1 cellular context compared by ENCODE assay signal in genomic region chr19:19320362-19321142, GRCh38.
TF ChIP-seq lines count a peak whose summit lies in the region.

TSS of gene MAU2 (plus strand) at chr19:19320829. CDS start at chr19:19320860, 31 bp downstream.
A gene with protein sequence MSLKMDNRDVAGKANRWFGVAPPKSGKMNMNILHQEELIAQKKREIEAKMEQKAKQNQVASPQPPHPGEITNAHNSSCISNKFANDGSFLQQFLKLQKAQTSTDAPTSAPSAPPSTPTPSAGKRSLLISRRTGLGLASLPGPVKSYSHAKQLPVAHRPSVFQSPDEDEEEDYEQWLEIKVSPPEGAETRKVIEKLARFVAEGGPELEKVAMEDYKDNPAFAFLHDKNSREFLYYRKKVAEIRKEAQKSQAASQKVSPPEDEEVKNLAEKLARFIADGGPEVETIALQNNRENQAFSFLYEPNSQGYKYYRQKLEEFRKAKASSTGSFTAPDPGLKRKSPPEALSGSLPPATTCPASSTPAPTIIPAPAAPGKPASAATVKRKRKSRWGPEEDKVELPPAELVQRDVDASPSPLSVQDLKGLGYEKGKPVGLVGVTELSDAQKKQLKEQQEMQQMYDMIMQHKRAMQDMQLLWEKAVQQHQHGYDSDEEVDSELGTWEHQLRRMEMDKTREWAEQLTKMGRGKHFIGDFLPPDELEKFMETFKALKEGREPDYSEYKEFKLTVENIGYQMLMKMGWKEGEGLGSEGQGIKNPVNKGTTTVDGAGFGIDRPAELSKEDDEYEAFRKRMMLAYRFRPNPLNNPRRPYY (minus strand): TSS chr19:19320509. CDS start chr19:19320496, 13 bp downstream.

TF ChIP-seq in HepG2, 621 proteins besides CTCF, POLR2A, EP300 and RAD21 (continued from another document and continues in another):
- TF ChIP-seq FIP1L1 (IDR thresholded peaks at IDR 0.05; ENCODE audit: borderline replicate concordance, insufficient read depth, low read depth, low read length): no peak
- no peak for TF ChIP-seq ZNF484 (CRISPR knock-in tag; IDR thresholded peaks at IDR 0.05; ENCODE audit: borderline replicate concordance, low read depth)
- TF ChIP-seq ZNF768 (CRISPR knock-in tag; IDR thresholded peaks at IDR 0.05): peak; percentile 45; the same call in 1 of the 2 replicates
- TF ChIP-seq ZNF569 (CRISPR knock-in tag; IDR thresholded peaks at IDR 0.05; ENCODE audit: borderline replicate concordance): no peak
- no peak for TF ChIP-seq PHB2 (IDR thresholded peaks at IDR 0.05; ENCODE audit: partially characterized antibody)
- no peak for TF ChIP-seq MBNL3 (CRISPR knock-in tag; conservative IDR thresholded peaks at IDR 0.05)
- TF ChIP-seq ERF (CRISPR knock-in tag; IDR thresholded peaks at IDR 0.05): peak; percentile 17; the same call in 1 of the 2 replicates
- TF ChIP-seq ATAD3A (CRISPR knock-in tag; IDR thresholded peaks at IDR 0.05): no peak
- TF ChIP-seq ZNF883 (CRISPR knock-in tag; IDR thresholded peaks at IDR 0.05; ENCODE audit: not compliant biosample characterization): peak; percentile 92
- TF ChIP-seq ZFP91 (CRISPR knock-in tag; IDR thresholded peaks at IDR 0.05; ENCODE audit: borderline replicate concordance): peak; percentile 94
- 0 out of 2 replicates have a peak, but pooled peaks have one; percentile 28 for TF ChIP-seq ZNF816 (CRISPR knock-in tag; IDR thresholded peaks at IDR 0.05; ENCODE audit: borderline replicate concordance)
- no peak for TF ChIP-seq ZNF235 (CRISPR knock-in tag; IDR thresholded peaks at IDR 0.05; ENCODE audit: borderline replicate concordance)
- peak; percentile 59 for TF ChIP-seq FOSL2 (CRISPR knock-in tag; IDR thresholded peaks at IDR 0.05)
- TF ChIP-seq ZIK1 (CRISPR knock-in tag; IDR thresholded peaks at IDR 0.05; ENCODE audit: borderline replicate concordance, low read depth): no peak
- TF ChIP-seq NCOR1 (IDR thresholded peaks at IDR 0.05; ENCODE audit: borderline replicate concordance, low read length): no peak
- 0 out of 2 replicates have a peak, but pooled peaks have one; percentile 66 for TF ChIP-seq TMF1 (CRISPR knock-in tag; IDR thresholded peaks at IDR 0.05; ENCODE audit: low read depth)
- TF ChIP-seq THAP11 (CRISPR knock-in tag; IDR thresholded peaks at IDR 0.05): peak; percentile 99
- TF ChIP-seq ZNF354B (CRISPR knock-in tag; IDR thresholded peaks at IDR 0.05): no peak
- peak; percentile 83 for TF ChIP-seq POLR2G (IDR thresholded peaks at IDR 0.05; ENCODE audit: low read depth, low read length)
- TF ChIP-seq KAT7 (CRISPR knock-in tag; IDR thresholded peaks at IDR 0.05; ENCODE audit: borderline replicate concordance): no peak; the same call in 1 of the 2 replicates
- TF ChIP-seq ZNF333 (CRISPR knock-in tag; IDR thresholded peaks at IDR 0.05; ENCODE audit: borderline replicate concordance): no peak
- TF ChIP-seq, protein P1, sequence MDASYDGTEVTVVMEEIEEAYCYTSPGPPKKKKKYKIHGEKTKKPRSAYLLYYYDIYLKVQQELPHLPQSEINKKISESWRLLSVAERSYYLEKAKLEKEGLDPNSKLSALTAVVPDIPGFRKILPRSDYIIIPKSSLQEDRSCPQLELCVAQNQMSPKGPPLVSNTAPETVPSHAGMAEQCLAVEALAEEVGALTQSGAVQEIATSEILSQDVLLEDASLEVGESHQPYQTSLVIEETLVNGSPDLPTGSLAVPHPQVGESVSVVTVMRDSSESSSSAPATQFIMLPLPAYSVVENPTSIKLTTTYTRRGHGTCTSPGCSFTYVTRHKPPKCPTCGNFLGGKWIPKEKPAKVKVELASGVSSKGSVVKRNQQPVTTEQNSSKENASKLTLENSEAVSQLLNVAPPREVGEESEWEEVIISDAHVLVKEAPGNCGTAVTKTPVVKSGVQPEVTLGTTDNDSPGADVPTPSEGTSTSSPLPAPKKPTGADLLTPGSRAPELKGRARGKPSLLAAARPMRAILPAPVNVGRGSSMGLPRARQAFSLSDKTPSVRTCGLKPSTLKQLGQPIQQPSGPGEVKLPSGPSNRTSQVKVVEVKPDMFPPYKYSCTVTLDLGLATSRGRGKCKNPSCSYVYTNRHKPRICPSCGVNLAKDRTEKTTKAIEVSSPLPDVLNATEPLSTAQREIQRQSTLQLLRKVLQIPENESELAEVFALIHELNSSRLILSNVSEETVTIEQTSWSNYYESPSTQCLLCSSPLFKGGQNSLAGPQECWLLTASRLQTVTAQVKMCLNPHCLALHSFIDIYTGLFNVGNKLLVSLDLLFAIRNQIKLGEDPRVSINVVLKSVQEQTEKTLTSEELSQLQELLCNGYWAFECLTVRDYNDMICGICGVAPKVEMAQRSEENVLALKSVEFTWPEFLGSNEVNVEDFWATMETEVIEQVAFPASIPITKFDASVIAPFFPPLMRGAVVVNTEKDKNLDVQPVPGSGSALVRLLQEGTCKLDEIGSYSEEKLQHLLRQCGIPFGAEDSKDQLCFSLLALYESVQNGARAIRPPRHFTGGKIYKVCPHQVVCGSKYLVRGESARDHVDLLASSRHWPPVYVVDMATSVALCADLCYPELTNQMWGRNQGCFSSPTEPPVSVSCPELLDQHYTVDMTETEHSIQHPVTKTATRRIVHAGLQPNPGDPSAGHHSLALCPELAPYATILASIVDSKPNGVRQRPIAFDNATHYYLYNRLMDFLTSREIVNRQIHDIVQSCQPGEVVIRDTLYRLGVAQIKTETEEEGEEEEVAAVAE (CRISPR knock-in tag; IDR thresholded peaks at IDR 0.05; ENCODE audit: borderline replicate concordance): peak; percentile 87; the same call in 1 of the 2 replicates
- TF ChIP-seq CREM (IDR thresholded peaks at IDR 0.05): peak; percentile 96
- no peak for TF ChIP-seq CREM (CRISPR knock-in tag; IDR thresholded peaks at IDR 0.05)
- TF ChIP-seq, protein P2, sequence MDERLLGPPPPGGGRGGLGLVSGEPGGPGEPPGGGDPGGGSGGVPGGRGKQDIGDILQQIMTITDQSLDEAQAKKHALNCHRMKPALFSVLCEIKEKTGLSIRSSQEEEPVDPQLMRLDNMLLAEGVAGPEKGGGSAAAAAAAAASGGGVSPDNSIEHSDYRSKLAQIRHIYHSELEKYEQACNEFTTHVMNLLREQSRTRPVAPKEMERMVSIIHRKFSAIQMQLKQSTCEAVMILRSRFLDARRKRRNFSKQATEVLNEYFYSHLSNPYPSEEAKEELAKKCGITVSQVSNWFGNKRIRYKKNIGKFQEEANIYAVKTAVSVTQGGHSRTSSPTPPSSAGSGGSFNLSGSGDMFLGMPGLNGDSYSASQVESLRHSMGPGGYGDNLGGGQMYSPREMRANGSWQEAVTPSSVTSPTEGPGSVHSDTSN (CRISPR knock-in tag; IDR thresholded peaks at IDR 0.05): no peak
- 0 out of 2 replicates have a peak, but pooled peaks have one; percentile 47 for TF ChIP-seq ZNF256 (CRISPR knock-in tag; conservative IDR thresholded peaks at IDR 0.05)
- TF ChIP-seq, protein P3, sequence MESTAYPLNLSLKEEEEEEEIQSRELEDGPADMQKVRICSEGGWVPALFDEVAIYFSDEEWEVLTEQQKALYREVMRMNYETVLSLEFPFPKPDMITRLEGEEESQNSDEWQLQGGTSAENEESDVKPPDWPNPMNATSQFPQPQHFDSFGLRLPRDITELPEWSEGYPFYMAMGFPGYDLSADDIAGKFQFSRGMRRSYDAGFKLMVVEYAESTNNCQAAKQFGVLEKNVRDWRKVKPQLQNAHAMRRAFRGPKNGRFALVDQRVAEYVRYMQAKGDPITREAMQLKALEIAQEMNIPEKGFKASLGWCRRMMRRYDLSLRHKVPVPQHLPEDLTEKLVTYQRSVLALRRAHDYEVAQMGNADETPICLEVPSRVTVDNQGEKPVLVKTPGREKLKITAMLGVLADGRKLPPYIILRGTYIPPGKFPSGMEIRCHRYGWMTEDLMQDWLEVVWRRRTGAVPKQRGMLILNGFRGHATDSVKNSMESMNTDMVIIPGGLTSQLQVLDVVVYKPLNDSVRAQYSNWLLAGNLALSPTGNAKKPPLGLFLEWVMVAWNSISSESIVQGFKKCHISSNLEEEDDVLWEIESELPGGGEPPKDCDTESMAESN (CRISPR knock-in tag; conservative IDR thresholded peaks at IDR 0.05): 0 out of 2 replicates have a peak, but pooled peaks have one; percentile 48
- TF ChIP-seq ELF3 (CRISPR knock-in tag; IDR thresholded peaks at IDR 0.05): peak; percentile 93
- TF ChIP-seq SNAPC5 (CRISPR knock-in tag; IDR thresholded peaks at IDR 0.05; ENCODE audit: borderline replicate concordance): no peak
- TF ChIP-seq AHR (CRISPR knock-in tag; IDR thresholded peaks at IDR 0.05): peak; percentile 47; the same call in 1 of the 2 replicates
- TF ChIP-seq SATB2 (CRISPR knock-in tag; IDR thresholded peaks at IDR 0.05): 0 out of 2 replicates have a peak, but pooled peaks have one; percentile 55
- TF ChIP-seq, protein P4, sequence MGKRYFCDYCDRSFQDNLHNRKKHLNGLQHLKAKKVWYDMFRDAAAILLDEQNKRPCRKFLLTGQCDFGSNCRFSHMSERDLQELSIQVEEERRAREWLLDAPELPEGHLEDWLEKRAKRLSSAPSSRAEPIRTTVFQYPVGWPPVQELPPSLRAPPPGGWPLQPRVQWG (CRISPR knock-in tag; IDR thresholded peaks at IDR 0.05; ENCODE audit: borderline replicate concordance, low read depth): no peak
- TF ChIP-seq THAP9 (CRISPR knock-in tag; IDR thresholded peaks at IDR 0.05; ENCODE audit: borderline replicate concordance): peak; percentile 99
- TF ChIP-seq ZNF773 (CRISPR knock-in tag; IDR thresholded peaks at IDR 0.05; ENCODE audit: borderline replicate concordance): no peak
- TF ChIP-seq ZNF143 (CRISPR knock-in tag; IDR thresholded peaks at IDR 0.05): peak; percentile 94
- TF ChIP-seq FOXA3 (CRISPR knock-in tag; IDR thresholded peaks at IDR 0.05): peak; percentile 12
- no peak for TF ChIP-seq PLRG1 (conservative IDR thresholded peaks at IDR 0.05)
- TF ChIP-seq FLYWCH1 (CRISPR knock-in tag; IDR thresholded peaks at IDR 0.05): no peak
- 0 out of 2 replicates have a peak, but pooled peaks have one; percentile 35 for TF ChIP-seq ZNF142 (CRISPR knock-in tag; IDR thresholded peaks at IDR 0.05)
- TF ChIP-seq FOXK2 (IDR thresholded peaks at IDR 0.05): peak; percentile 55; the same call in 1 of the 2 replicates
